ENCODE assay signal across 1 cellular context in genomic region chr15:25784141-25784540, GRCh38.
TF ChIP-seq lines count a peak whose summit lies in the region.

No MANE protein-coding gene starts in this region.

TF ChIP-seq in K562, 482 proteins besides CTCF, POLR2A, EP300 and RAD21 (continued from another document):
- no peak for TF ChIP-seq ZBTB33 (CRISPR knock-in tag; IDR thresholded peaks at IDR 0.05)
- TF ChIP-seq SAFB (IDR thresholded peaks at IDR 0.05; ENCODE audit: borderline replicate concordance, low read depth, low read length), result no peak
- TF ChIP-seq PHF20 (IDR thresholded peaks at IDR 0.05; ENCODE audit: partially characterized antibody), result no peak
- TF ChIP-seq RERE (CRISPR knock-in tag; IDR thresholded peaks at IDR 0.05; ENCODE audit: borderline replicate concordance), result no peak
- TF ChIP-seq RCOR1 (IDR thresholded peaks at IDR 0.05; ENCODE audit: borderline replicate concordance in 1 of 2, low read depth in 2 of 2, low read length in 2 of 2), result no peak
- no peak for TF ChIP-seq ELK3 (CRISPR knock-in tag; IDR thresholded peaks at IDR 0.05)
- TF ChIP-seq ZBTB9 (CRISPR knock-in tag; IDR thresholded peaks at IDR 0.05), result no peak
